18 cellular contexts compared by ENCODE assay signal in genomic region chr7:155802291-155802690, GRCh38. TPM values are rescaled to one million over a fixed set of nuclear protein-coding genes. Genes with fewer than 3 reads are reported as not detected.
A peak's percentile ranks its signal among the peaks of the same experiment; 100 is the strongest.
DNase-seq lines count a peak whose midpoint lies in the region; ATAC-seq and TF ChIP-seq lines count a peak whose summit lies in the region.
"Had no signal": no experiment of that assay in that cellular context is flagged by ENCODE, and none has a peak within 500 bp of the region (broad histone marks: within the 10 kb centered on the region; RNA-seq: fewer than 3 reads in every experiment).

No MANE protein-coding gene starts in this region.

- no peak for ATAC-seq in activated CD4-positive, alpha-beta T cell treated with anti-CD3 and anti-CD28 coated beads for 36 hours
- ATAC-seq in activated B cell treated with CpG ODN at 0.5 μM for 24 hours (ENCODE audit: low read depth) (no peak), memory B cell (ENCODE audit: low read depth) (no peak), HG03159 (IDR thresholded peaks at IDR 0.05; ENCODE audit: unreplicated experiment) (no peak)

- no peaks in the 10 kb centered on the region for H3K36me3 Mint-ChIP-seq in activated CD4-positive, alpha-beta T cell treated with anti-CD3 and anti-CD28 coated beads for 36 hours (ENCODE audit: low read depth)
- H3K36me3 Mint-ChIP-seq in activated B cell treated with CpG ODN at 0.5 μM for 24 hours (ENCODE audit: low read depth) (no peaks in the 10 kb centered on the region), memory B cell (no peaks in the 10 kb centered on the region), progenitor cell of endocrine pancreas (ENCODE audit: insufficient read depth) (peaks cover 10% of the 10 kb centered on the region)

- H3K27ac Mint-ChIP-seq in activated CD4-positive, alpha-beta T cell treated with anti-CD3 and anti-CD28 coated beads for 36 hours, result no peak overlapping the region
- H3K27ac Mint-ChIP-seq in activated B cell treated with CpG ODN at 0.5 μM for 24 hours, result no peak overlapping the region
- H3K27ac Mint-ChIP-seq in memory B cell, result no peak overlapping the region
- H3K27ac Mint-ChIP-seq in progenitor cell of endocrine pancreas, result peak overlapping the region; percentile 60

- CTCF ChIA-PET in activated CD4-positive, alpha-beta T cell treated with anti-CD3 and anti-CD28 coated beads for 36 hours (lab: Charles Lee), result no interaction called here
- CTCF ChIA-PET in activated B cell treated with CpG ODN at 0.5 μM for 24 hours (lab: Charles Lee), result no interaction called here
- CTCF ChIA-PET in PC-9 (lab: Charles Lee), result no interaction called here

- H3K4me3 Mint-ChIP-seq in activated CD4-positive, alpha-beta T cell treated with anti-CD3 and anti-CD28 coated beads for 36 hours, result peak overlapping the region; percentile 8
- H3K4me3 Mint-ChIP-seq in activated B cell treated with CpG ODN at 0.5 μM for 24 hours (peak overlapping the region; percentile 56), memory B cell (peak overlapping the region; percentile 25), progenitor cell of endocrine pancreas (ENCODE audit: low read depth) (no peak overlapping the region)

- no peaks in the 10 kb centered on the region for H3K36me3 ChIP-seq in PC-9 (ENCODE audit: low read depth)
- H3K36me3 ChIP-seq: HAP-1 had no signal

- TF ChIP-seq CTCF in activated B cell treated with CpG ODN at 0.5 μM for 24 hours (IDR thresholded peaks at IDR 0.05) (no peak), progenitor cell of endocrine pancreas (IDR thresholded peaks at IDR 0.05; ENCODE audit: unreplicated experiment) (no peak), PC-9 (conservative IDR thresholded peaks at IDR 0.05) (no peak)

- H3K9me3 Mint-ChIP-seq in activated CD4-positive, alpha-beta T cell treated with anti-CD3 and anti-CD28 coated beads for 36 hours (ENCODE audit: low read depth), result no peaks in the 10 kb centered on the region
- H3K9me3 Mint-ChIP-seq in activated B cell treated with CpG ODN at 0.5 μM for 24 hours, result no peaks in the 10 kb centered on the region
- no peaks in the 10 kb centered on the region for H3K9me3 Mint-ChIP-seq in memory B cell
- H3K9me3 Mint-ChIP-seq in progenitor cell of endocrine pancreas (ENCODE audit: low read depth), result no peaks in the 10 kb centered on the region

- peaks cover 28% of the 10 kb centered on the region; the same call in 1 of the 2 replicates for H3K27me3 ChIP-seq in PC-9 (ENCODE audit: insufficient read depth, low read depth)

- no peak overlapping the region for H3K4me2 ChIP-seq in PC-9

- H3K27me3 Mint-ChIP-seq in activated CD4-positive, alpha-beta T cell treated with anti-CD3 and anti-CD28 coated beads for 36 hours, result peaks cover 49% of the 10 kb centered on the region
- peaks cover 53% of the 10 kb centered on the region for H3K27me3 Mint-ChIP-seq in activated B cell treated with CpG ODN at 0.5 μM for 24 hours
- peaks cover 11% of the 10 kb centered on the region for H3K27me3 Mint-ChIP-seq in memory B cell
- peaks cover 38% of the 10 kb centered on the region for H3K27me3 Mint-ChIP-seq in progenitor cell of endocrine pancreas

- no peak overlapping the region for H2AFZ ChIP-seq in PC-9

- no peaks in the 10 kb centered on the region for H3K9me2 ChIP-seq in PC-9 (ENCODE audit: insufficient read depth)

- DNase-seq in activated CD4-positive, alpha-beta T cell treated with anti-CD3 and anti-CD28 coated beads for 36 hours, result no peak
- DNase-seq in activated CD4-positive, alpha-beta T cell treated with anti-CD3 and anti-CD28 coated beads, Interleukin-2, amount 50 U/mL, for 4 hours, result no peak
- no peak for DNase-seq in activated B cell treated with CpG ODN at 0.5 μM for 24 hours
- DNase-seq in memory B cell (ENCODE audit: low spot score in 2 of 2), result no peak
- DNase-seq in progenitor cell of endocrine pancreas (ENCODE audit: low spot score, unreplicated experiment), result no peak
- DNase-seq in stimulated activated CD4-positive, alpha-beta T cell treated with anti-CD3 and anti-CD28 coated beads, Interleukin-4, amount 100 ng/mL, for 1 hour, result no peak
- DNase-seq in PC-9, result no peak
- DNase-seq: C1 segment of cervical spinal cord; DND-41; NCI-H1930; NCI-H446; NCI-H69; NK-92 treated with Interleukin-12 subunit alpha and Interleukin-12 subunit beta, amount 100 ng/mL, for 24 hours; OCI-M1; RPMI8226 had no signal

- H3K4me1 ChIP-seq in PC-9 (replicated peaks; ENCODE audit: insufficient read depth), result no peaks in the 10 kb centered on the region

- H3K4me3 ChIP-seq in PC-9, result no peak overlapping the region
- H3K4me3 ChIP-seq: HAP-1 had no signal

- no peaks in the 10 kb centered on the region for H3F3A ChIP-seq in PC-9 (ENCODE audit: insufficient read depth, low read depth)

- no peaks in the 10 kb centered on the region for H3K9me3 ChIP-seq in PC-9 (ENCODE audit: insufficient read depth, low read depth)
- H3K9me3 ChIP-seq: HAP-1 had no signal

- intact Hi-C loops in activated CD4-positive, alpha-beta T cell treated with anti-CD3 and anti-CD28 coated beads for 36 hours (cut with DNase I, micrococcal nuclease), result loop anchor here (10.0 kb wide), 3 partner anchors 427 to 1473 kb away; no protein-coding TSS in a partner anchor
- intact Hi-C loops in activated B cell treated with CpG ODN at 0.5 μM for 24 hours (cut with micrococcal nuclease), result no loop called here
- intact Hi-C loops in PC-9 (cut with micrococcal nuclease; ENCODE audit: unreplicated experiment), result loop anchor here (10.0 kb wide), 2 partner anchors 843 to 1333 kb away; partner anchors contain the start of genes RNF32 and UBE3C

- H3K4me1 Mint-ChIP-seq in activated CD4-positive, alpha-beta T cell treated with anti-CD3 and anti-CD28 coated beads for 36 hours, result peaks cover 10% of the 10 kb centered on the region
- peaks cover 31% of the 10 kb centered on the region for H3K4me1 Mint-ChIP-seq in activated B cell treated with CpG ODN at 0.5 μM for 24 hours
- H3K4me1 Mint-ChIP-seq in memory B cell, result peaks cover 7% of the 10 kb centered on the region
- peaks cover 8% of the 10 kb centered on the region for H3K4me1 Mint-ChIP-seq in progenitor cell of endocrine pancreas (ENCODE audit: low read depth)

- POLR2A ChIA-PET in activated CD4-positive, alpha-beta T cell treated with anti-CD3 and anti-CD28 coated beads for 36 hours (lab: Charles Lee), result no interaction called here
- POLR2A ChIA-PET in activated B cell treated with CpG ODN at 0.5 μM for 24 hours (lab: Charles Lee), result no interaction called here
- POLR2A ChIA-PET in PC-9 (lab: Charles Lee; ENCODE audit: unreplicated experiment), result no interaction called here

- H3K79me2 ChIP-seq in PC-9 (ENCODE audit: low read depth), result no peaks in the 10 kb centered on the region

- H3K27ac ChIP-seq in PC-9, result no peak overlapping the region
- H3K27ac ChIP-seq: HL-60 had no signal

- no peaks in the 10 kb centered on the region for H4K20me1 ChIP-seq in PC-9 (ENCODE audit: insufficient read depth)

- BruUV-seq in PC-9 (replicated peaks; lab: Mats Ljungman, UMichigan), result no TSS peak

RNA-seq across cellular contexts. Expression of gene SHH, which starts 10.0 kb away (rescaled TPM):
- not detected for total RNA-seq in activated CD4-positive, alpha-beta T cell treated with anti-CD3 and anti-CD28 coated beads for 36 hours
- total RNA-seq in activated B cell treated with CpG ODN at 0.5 μM for 24 hours (not detected in 2 replicates), progenitor cell of endocrine pancreas (35.8 and 47.1 TPM in 2 replicates), PC-9 (2021) (not detected in 2 replicates)

Comparison
In these comparisons a context has a peak if more than half of its experiments do, and no peak if none do; other contexts are left out.
1. RNA of gene SHH, which starts 10.0 kb away (total RNA-seq): 35.8 to 47.1 TPM in progenitor cell of endocrine pancreas; not detected in activated B cell treated with CpG ODN at 0.5 μM for 24 hours, not detected in activated CD4-positive, alpha-beta T cell treated with anti-CD3 and anti-CD28 coated beads for 36 hours and not detected in PC-9; every median in the first group is over 10 times any median in the second.